In genomic region chr12:130080205-130080604, GRCh38 we compare ENCODE assay signal across 22 cellular contexts.
"Had no signal": no experiment of that assay in that cellular context is flagged by ENCODE, and none has a peak within 500 bp of the region (broad histone marks: within the 10 kb centered on the region; RNA-seq: fewer than 3 reads in every experiment).

No MANE protein-coding gene starts in this region.

- H3K4me1 ChIP-seq: breast epithelium, Peyer's patch had no signal

- H3K27ac ChIP-seq: KMS-11, Peyer's patch had no signal

- H3K27me3 ChIP-seq: breast epithelium, MG63, Peyer's patch had no signal

- H3K36me3 ChIP-seq: breast epithelium, MG63, Peyer's patch had no signal

- DNase-seq: activated B cell treated with CpG ODN at 0.5 μM for 24 hours; activated CD4-positive, alpha-beta T cell treated with anti-CD3 and anti-CD28 coated beads for 1 hour; activated CD4-positive, alpha-beta T cell treated with anti-CD3 and anti-CD28 coated beads, Interleukin-2, amount 10 ng/mL, durations not matched to agents 24 days and 14 days; activated CD4-positive, alpha-beta T cell treated with anti-CD3 and anti-CD28 coated beads, Interleukin-2, amount 50 U/mL, for 48 hours; activated CD8-positive, alpha-beta memory T cell treated with anti-CD3 and anti-CD28 coated beads, Interleukin-2, amount 10 ng/mL, durations not matched to agents 7 days and 5 days; activated effector memory CD4-positive, alpha-beta T cell treated with Interleukin-2 at 50 U/mL for 16 hours; activated naive CD4-positive, alpha-beta T cell; activated T-cell treated with anti-CD3 and anti-CD28 coated beads, Interleukin-2, amount 50 U/mL, for 24 hours; caudate nucleus; MG63; MV-4-11; NCI-H1092 treated with DMSO at 0.1 percent for 48 hours; NCI-H1417 treated with DMSO at 0.1 percent for 48 hours; NCI-H1694 treated with DMSO at 0.1 percent for 48 hours; NCI-H2029 treated with DMSO at 0.1 percent for 48 hours; NCI-H510A treated with DMSO at 0.1 percent for 48 hours; NCI-H69; Peyer's patch; SHP77 treated with DMSO at 0.1 percent for 48 hours; T-helper 9 cell had no signal

- H3K4me3 ChIP-seq: breast epithelium, MG63, Peyer's patch had no signal

- H3K9ac ChIP-seq: KMS-11 had no signal

- H3K9me3 ChIP-seq: breast epithelium, MG63, Peyer's patch had no signal
